In the genomic region with DNA sequence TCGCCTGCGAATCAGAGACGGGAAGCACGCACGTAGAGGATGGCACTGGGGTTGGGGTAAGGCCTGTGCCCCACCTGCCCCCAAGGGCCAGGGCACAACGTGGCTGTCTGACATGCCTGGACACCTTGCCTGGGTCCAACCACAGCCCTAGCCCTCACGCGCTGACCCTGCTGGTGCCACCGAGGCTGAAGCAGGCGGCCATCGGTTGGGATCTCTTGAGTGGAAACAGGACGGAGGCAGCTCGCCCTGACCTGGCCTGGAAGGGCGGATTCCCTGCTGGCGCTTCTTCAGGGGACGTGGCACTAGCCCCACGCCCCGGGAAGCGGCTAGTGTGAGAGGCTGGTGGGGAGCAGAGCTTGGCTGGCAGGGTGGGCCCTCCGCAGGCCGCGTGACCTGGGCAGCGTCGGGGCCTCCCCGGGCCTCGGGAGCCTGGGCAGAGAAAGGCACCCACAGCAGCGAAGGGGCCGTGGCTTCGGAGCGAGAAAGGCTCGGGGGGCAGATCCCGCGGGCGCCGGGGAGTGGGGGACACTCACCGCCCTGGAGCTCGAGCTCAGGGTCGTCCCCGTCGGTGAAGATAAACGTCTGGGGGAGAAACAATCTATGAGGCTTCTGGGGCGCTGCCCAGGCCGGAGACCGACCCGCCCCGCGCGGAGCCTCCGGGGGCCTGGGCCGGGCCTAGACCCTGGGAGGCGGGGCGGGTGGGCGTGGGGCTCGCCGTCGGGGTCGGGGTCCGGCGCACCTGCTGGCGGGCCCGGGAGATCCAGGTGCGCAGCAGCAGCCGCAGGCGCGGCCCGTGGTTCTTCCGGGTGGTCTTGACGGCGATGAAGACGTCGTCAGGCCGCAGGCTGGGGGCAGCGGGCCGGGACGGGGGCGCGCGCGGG, we compare ENCODE assay signal across 8 cellular contexts. TPM values are rescaled to one million over a fixed set of nuclear protein-coding genes. Genes with fewer than 3 reads are reported as not detected.
DNase-seq lines count a peak whose midpoint lies in the region; ATAC-seq lines count a peak whose summit lies in the region.

No MANE protein-coding gene starts in this region.

- POLR2A ChIA-PET in activated CD8-positive, alpha-beta T cell treated with anti-CD3 and anti-CD28 coated beads, Interleukin-2, amount 10 ng/mL, durations not matched to agents 7 days and 5 days (lab: Charles Lee), result interaction anchor here (0.9 to 2.0 kb wide), 2 partner anchors 13 to 14 kb away, joined by 4 to 12 read pairs; partner anchors contain the start of gene DCXR

- H3K4me3 ChIP-seq in right cardiac atrium (ENCODE audit: low read length), result peak overlapping the region; percentile 93
- peak overlapping the region; percentile 65 to 88 (median 78) for H3K4me3 ChIP-seq in skin epidermis

- peak; percentile 22 for ATAC-seq in activated CD8-positive, alpha-beta T cell treated with anti-CD3 and anti-CD28 coated beads, Interleukin-2, amount 10 ng/mL, durations not matched to agents 7 days and 5 days
- ATAC-seq in right cardiac atrium, result peak; percentile 4 to 7
- ATAC-seq in HG02678 (IDR thresholded peaks at IDR 0.05; ENCODE audit: unreplicated experiment), result no peak

- H3K27me3 ChIP-seq in right cardiac atrium (ENCODE audit: control insufficient read depth, insufficient read depth), result no peaks in the 10 kb centered on the region

- H3K9me3 Mint-ChIP-seq in activated naive CD4-positive, alpha-beta T cell treated with anti-CD3 and anti-CD28 coated beads for 36 hours, result no peaks in the 10 kb centered on the region
- H3K9me3 Mint-ChIP-seq in activated CD8-positive, alpha-beta T cell treated with anti-CD3 and anti-CD28 coated beads, Interleukin-2, amount 10 ng/mL, durations not matched to agents 7 days and 5 days (ENCODE audit: insufficient read depth), result no peaks in the 10 kb centered on the region

- intact Hi-C loops in activated naive CD4-positive, alpha-beta T cell treated with anti-CD3 and anti-CD28 coated beads for 36 hours (cut with micrococcal nuclease), result no loop called here
- intact Hi-C loops in right cardiac atrium (cut with DNase I), result no loop called here

- H3K4me1 ChIP-seq in right cardiac atrium (ENCODE audit: control insufficient read depth, insufficient read depth, low read length), result peaks cover 7% of the 10 kb centered on the region

- H3K36me3 Mint-ChIP-seq in activated naive CD4-positive, alpha-beta T cell treated with anti-CD3 and anti-CD28 coated beads for 36 hours (ENCODE audit: low read depth), result peaks cover 3% of the 10 kb centered on the region
- peaks cover under 1% of the 10 kb centered on the region for H3K36me3 Mint-ChIP-seq in activated CD8-positive, alpha-beta T cell treated with anti-CD3 and anti-CD28 coated beads, Interleukin-2, amount 10 ng/mL, durations not matched to agents 7 days and 5 days (ENCODE audit: low read depth)

- WGBS in right cardiac atrium, result 14% methylated on average over 79 of the region's 79 CpGs

- no peaks in the 10 kb centered on the region for H3K9me3 ChIP-seq in right cardiac atrium (ENCODE audit: control insufficient read depth, low read length)

- H3K4me3 Mint-ChIP-seq in activated naive CD4-positive, alpha-beta T cell treated with anti-CD3 and anti-CD28 coated beads for 36 hours, result peak overlapping the region; percentile 82
- peak overlapping the region; percentile 80 for H3K4me3 Mint-ChIP-seq in activated CD8-positive, alpha-beta T cell treated with anti-CD3 and anti-CD28 coated beads, Interleukin-2, amount 10 ng/mL, durations not matched to agents 7 days and 5 days

- no peaks in the 10 kb centered on the region for H3K27me3 Mint-ChIP-seq in activated naive CD4-positive, alpha-beta T cell treated with anti-CD3 and anti-CD28 coated beads for 36 hours (ENCODE audit: low read depth)
- no peaks in the 10 kb centered on the region for H3K27me3 Mint-ChIP-seq in activated CD8-positive, alpha-beta T cell treated with anti-CD3 and anti-CD28 coated beads, Interleukin-2, amount 10 ng/mL, durations not matched to agents 7 days and 5 days (ENCODE audit: low read depth)

- DNase-seq in activated naive CD4-positive, alpha-beta T cell treated with anti-CD3 and anti-CD28 coated beads for 36 hours, result no peak
- DNase-seq in activated naive CD4-positive, alpha-beta T cell (lab: John Stamatoyannopoulos, UW), result no peak
- no peak for DNase-seq in activated CD8-positive, alpha-beta T cell treated with anti-CD3 and anti-CD28 coated beads, Interleukin-2, amount 10 ng/mL, durations not matched to agents 7 days and 5 days
- DNase-seq in right cardiac atrium (peak in 1 of 3 donors; percentile 67), epidermal melanocyte (ENCODE audit: insufficient read length, low spot score) (no peak), NCI-H187 (lab: John Stamatoyannopoulos, UW) (no peak)

- H3K27ac Mint-ChIP-seq in activated naive CD4-positive, alpha-beta T cell treated with anti-CD3 and anti-CD28 coated beads for 36 hours, result peak overlapping the region; percentile 56
- peak overlapping the region; percentile 80 for H3K27ac Mint-ChIP-seq in activated CD8-positive, alpha-beta T cell treated with anti-CD3 and anti-CD28 coated beads, Interleukin-2, amount 10 ng/mL, durations not matched to agents 7 days and 5 days

- CTCF ChIA-PET in activated naive CD4-positive, alpha-beta T cell treated with anti-CD3 and anti-CD28 coated beads for 36 hours (lab: Charles Lee), result interaction anchor here (1.4 kb wide), 1 partner anchor 13 kb away, joined by 3 read pairs; the partner anchor contains the start of gene DCXR
- CTCF ChIA-PET in activated CD8-positive, alpha-beta T cell treated with anti-CD3 and anti-CD28 coated beads, Interleukin-2, amount 10 ng/mL, durations not matched to agents 7 days and 5 days (lab: Charles Lee), result interaction anchor here (0.8 to 3.1 kb wide), 3 partner anchors 13 to 91 kb away, joined by 3 to 17 read pairs (median 11); partner anchors contain the start of genes DCXR and RAC3

- H3K27ac ChIP-seq in right cardiac atrium (ENCODE audit: low read length), result no peak overlapping the region
- H3K27ac ChIP-seq in skin epidermis, result peak overlapping the region; percentile 37 to 91 (median 81)

- peaks cover 22% of the 10 kb centered on the region for H3K4me1 Mint-ChIP-seq in activated naive CD4-positive, alpha-beta T cell treated with anti-CD3 and anti-CD28 coated beads for 36 hours (ENCODE audit: low read depth)
- H3K4me1 Mint-ChIP-seq in activated CD8-positive, alpha-beta T cell treated with anti-CD3 and anti-CD28 coated beads, Interleukin-2, amount 10 ng/mL, durations not matched to agents 7 days and 5 days (ENCODE audit: low read depth), result peaks cover 24% of the 10 kb centered on the region

RNA-seq across cellular contexts. Expression of gene RFNG, which starts 0.6 kb away (rescaled TPM):
- 10 to 100 TPM; 17.6 to 18.0 TPM for total RNA-seq in activated naive CD4-positive, alpha-beta T cell treated with anti-CD3 and anti-CD28 coated beads for 36 hours
- 10 to 100 TPM; 19.4 to 20.8 TPM for total RNA-seq in activated CD8-positive, alpha-beta T cell treated with anti-CD3 and anti-CD28 coated beads, Interleukin-2, amount 10 ng/mL, durations not matched to agents 7 days and 5 days
- total RNA-seq in right cardiac atrium, result 10 to 100 TPM; 19.0 to 25.1 (median 20.2) TPM
- 25.4 TPM for polyA plus RNA-seq in right cardiac atrium

RNA-seq across cellular contexts. Expression of gene GPS1, which starts 0.7 kb away (rescaled TPM):
- 10 to 100 TPM; 91.0 to 91.3 TPM for total RNA-seq in activated naive CD4-positive, alpha-beta T cell treated with anti-CD3 and anti-CD28 coated beads for 36 hours
- total RNA-seq in activated CD8-positive, alpha-beta T cell treated with anti-CD3 and anti-CD28 coated beads, Interleukin-2, amount 10 ng/mL, durations not matched to agents 7 days and 5 days, result 100 to 1,000 TPM in 1 of 2 experiments, 10 to 100 TPM in 1; 97.6 to 104 TPM
- 10 to 100 TPM; 87.1 to 93.7 (median 90.6) TPM for total RNA-seq in right cardiac atrium
- 75.1 TPM for polyA plus RNA-seq in right cardiac atrium

RNA-seq across cellular contexts. Expression of gene DCXR, which starts 13.5 kb away (rescaled TPM):
- 100 to 1,000 TPM; 139 to 146 TPM for total RNA-seq in activated naive CD4-positive, alpha-beta T cell treated with anti-CD3 and anti-CD28 coated beads for 36 hours
- total RNA-seq in activated CD8-positive, alpha-beta T cell treated with anti-CD3 and anti-CD28 coated beads, Interleukin-2, amount 10 ng/mL, durations not matched to agents 7 days and 5 days, result 100 to 1,000 TPM; 141 TPM
- total RNA-seq in right cardiac atrium, result 100 to 1,000 TPM; 127 to 181 (median 168) TPM
- 196 TPM for polyA plus RNA-seq in right cardiac atrium

RNA-seq across cellular contexts. Expression of gene DUS1L, which starts 14.6 kb away (rescaled TPM):
- 100 to 1,000 TPM; 132 to 133 TPM for total RNA-seq in activated naive CD4-positive, alpha-beta T cell treated with anti-CD3 and anti-CD28 coated beads for 36 hours
- 100 to 1,000 TPM; 126 to 127 TPM for total RNA-seq in activated CD8-positive, alpha-beta T cell treated with anti-CD3 and anti-CD28 coated beads, Interleukin-2, amount 10 ng/mL, durations not matched to agents 7 days and 5 days
- total RNA-seq in right cardiac atrium, result 10 to 100 TPM; 51.3 to 63.1 (median 58.4) TPM
- 82.1 TPM for polyA plus RNA-seq in right cardiac atrium

RNA-seq across cellular contexts. Expression of gene RAC3, which starts 19.5 kb away (rescaled TPM):
- 1 to 10 TPM; 4.5 to 4.8 TPM for total RNA-seq in activated naive CD4-positive, alpha-beta T cell treated with anti-CD3 and anti-CD28 coated beads for 36 hours
- 10 to 100 TPM; 12.9 to 13.1 TPM for total RNA-seq in activated CD8-positive, alpha-beta T cell treated with anti-CD3 and anti-CD28 coated beads, Interleukin-2, amount 10 ng/mL, durations not matched to agents 7 days and 5 days
- total RNA-seq in right cardiac atrium, result 1 to 10 TPM; 1.0 to 2.0 (median 1.5) TPM
- polyA plus RNA-seq in right cardiac atrium, result 2.4 TPM
